ENCODE assay signal across 25 cellular contexts in the genomic region with DNA sequence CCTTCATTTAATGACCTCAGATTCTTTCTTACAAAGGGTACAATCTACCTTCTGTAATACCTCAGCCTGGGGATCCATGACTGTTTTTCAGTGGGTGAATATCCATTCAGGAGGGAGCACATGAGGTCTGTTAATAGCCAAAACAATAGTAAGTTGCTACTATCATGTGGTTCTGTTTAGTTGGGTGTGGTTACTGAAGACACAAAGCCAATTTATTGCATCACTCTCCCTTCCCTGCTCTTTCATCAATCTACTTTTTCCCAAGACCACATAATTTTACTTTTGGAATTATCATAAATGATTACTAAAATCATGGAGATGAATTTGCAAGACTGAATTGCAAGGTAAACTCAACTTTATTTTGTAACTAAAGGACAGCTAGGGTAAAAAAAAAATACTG.
"Had no signal": no experiment of that assay in that cellular context is flagged by ENCODE, and none has a peak within 500 bp of the region (broad histone marks: within the 10 kb centered on the region; RNA-seq: fewer than 3 reads in every experiment).

No MANE protein-coding gene starts in this region.

- H3K27ac Mint-ChIP-seq: activated naive CD4-positive, alpha-beta T cell treated with anti-CD3 and anti-CD28 coated beads, Interleukin-2, amount 50 U/mL, for 24 hours; dendritic cell treated with granulocyte-macrophage colony-stimulating factor and Interleukin-4, amounts not matched to agents 40 ng/mL and 50 ng/mL, for 4 days; memory B cell had no signal

- H3K4me3 ChIP-seq: adrenal gland, esophagus muscularis mucosa, gastrocnemius medialis, thyroid gland had no signal

- ATAC-seq: activated CD4-positive, CD25-positive, alpha-beta regulatory T cell treated with anti-CD3 and anti-CD28 coated beads, Interleukin-2, amount 50 U/mL, for 24 hours; gastrocnemius medialis; left ventricle myocardium superior had no signal

- H3K4me3 Mint-ChIP-seq: activated naive CD4-positive, alpha-beta T cell treated with anti-CD3 and anti-CD28 coated beads, Interleukin-2, amount 50 U/mL, for 24 hours; dendritic cell treated with granulocyte-macrophage colony-stimulating factor and Interleukin-4, amounts not matched to agents 40 ng/mL and 50 ng/mL, for 4 days; memory B cell had no signal

- H3K36me3 ChIP-seq: adrenal gland, esophagus muscularis mucosa, gastrocnemius medialis, thyroid gland had no signal

- DNase-seq: activated CD4-positive, alpha-beta T cell treated with anti-CD3 and anti-CD28 coated beads, Interleukin-2, amount 50 U/mL, for 1 hour; activated CD8-positive, alpha-beta memory T cell treated with anti-CD3 and anti-CD28 coated beads for 24 hours; activated CD8-positive, alpha-beta memory T cell treated with anti-CD3 and anti-CD28 coated beads, Interleukin-2, amount 50 U/mL, for 48 hours; activated effector memory CD4-positive, alpha-beta T cell treated with Interleukin-2 at 50 U/mL for 16 hours; activated T-cell treated with anti-CD3 and anti-CD28 coated beads, Interleukin-2, amount 50 U/mL, for 48 hours; adrenal gland; effector CD8-positive, alpha-beta T cell; gastrocnemius medialis; head of caudate nucleus; kidney glomerular epithelial cell; left ventricle myocardium superior; occipital lobe; retina; stimulated activated CD4-positive, alpha-beta T cell treated with anti-CD3 and anti-CD28 coated beads, Interleukin-12 subunit alpha, Interleukin-12 subunit beta, amount 100 ng/mL, for 4 hours; stimulated activated CD4-positive, alpha-beta T cell treated with anti-CD3 and anti-CD28 coated beads, Interleukin-1b, Interleukin-23, amount 100 ng/mL, for 48 hours; stimulated activated CD8-positive, alpha-beta memory T cell treated with anti-CD3 and anti-CD28 coated beads, Interleukin-4, amount 100 ng/mL, for 48 hours; stimulated activated naive CD4-positive, alpha-beta T cell; T1000; thyroid gland had no signal

- FAIRE-seq: bronchial epithelial cell had no signal

- H3K27ac ChIP-seq: adrenal gland, esophagus muscularis mucosa, gastrocnemius medialis, thyroid gland had no signal

- H3K9me3 ChIP-seq: adrenal gland, gastrocnemius medialis, thyroid gland had no signal

- H3K27me3 ChIP-seq: adrenal gland, esophagus muscularis mucosa, gastrocnemius medialis, thyroid gland had no signal

- H3K9me3 Mint-ChIP-seq: activated naive CD4-positive, alpha-beta T cell treated with anti-CD3 and anti-CD28 coated beads, Interleukin-2, amount 50 U/mL, for 24 hours had no signal

- H3K4me1 Mint-ChIP-seq: activated naive CD4-positive, alpha-beta T cell treated with anti-CD3 and anti-CD28 coated beads, Interleukin-2, amount 50 U/mL, for 24 hours; memory B cell had no signal

- H3K36me3 Mint-ChIP-seq: activated naive CD4-positive, alpha-beta T cell treated with anti-CD3 and anti-CD28 coated beads, Interleukin-2, amount 50 U/mL, for 24 hours; memory B cell had no signal

- H3K27me3 Mint-ChIP-seq: activated naive CD4-positive, alpha-beta T cell treated with anti-CD3 and anti-CD28 coated beads, Interleukin-2, amount 50 U/mL, for 24 hours; dendritic cell treated with granulocyte-macrophage colony-stimulating factor and Interleukin-4, amounts not matched to agents 40 ng/mL and 50 ng/mL, for 4 days; memory B cell had no signal

- H3K4me1 ChIP-seq: adrenal gland, esophagus muscularis mucosa, gastrocnemius medialis, thyroid gland had no signal
